9 cellular contexts compared by ENCODE assay signal in genomic region chr1:62337785-62338631, GRCh38. TPM values are rescaled to one million over a fixed set of nuclear protein-coding genes. Genes with fewer than 3 reads are reported as not detected.
DNase-seq lines count a peak whose midpoint lies in the region; ATAC-seq and TF ChIP-seq lines count a peak whose summit lies in the region.
"Had no signal": no experiment of that assay in that cellular context is flagged by ENCODE, and none has a peak within 500 bp of the region (broad histone marks: within the 10 kb centered on the region; RNA-seq: fewer than 3 reads in every experiment).

No MANE protein-coding gene starts in this region.

- H2AFZ ChIP-seq in Karpas-422 (ENCODE audit: low read length) = no peak overlapping the region

- no peak overlapping the region for H3K4me3 Mint-ChIP-seq in nephron progenitor cell

- H3K4me1 ChIP-seq in foreskin keratinocyte = no peaks in the 10 kb centered on the region
- H3K4me1 ChIP-seq in Karpas-422 (ENCODE audit: low read length) = no peaks in the 10 kb centered on the region

- H3K4me3 ChIP-seq in Karpas-422 (ENCODE audit: low read length) = no peak overlapping the region
- H3K4me3 ChIP-seq: thoracic aorta had no signal

- CTCF ChIA-PET in RWPE1 (lab: Yijun Ruan, JAX) = interaction anchor here (0.6 kb wide), 1 partner anchor 70 kb away, joined by 4 read pairs; no protein-coding TSS in a partner anchor

- ATAC-seq in foreskin keratinocyte (peak; percentile 71), GM19463 (IDR thresholded peaks at IDR 0.05; ENCODE audit: unreplicated experiment) (no peak)

- H3K4me2 ChIP-seq in Karpas-422 (ENCODE audit: low read depth, low read length, poor library complexity, severe bottlenecking) = no peak overlapping the region

- no peaks in the 10 kb centered on the region for H3K9me3 ChIP-seq in Karpas-422 (ENCODE audit: low read length)
- H3K9me3 ChIP-seq: thoracic aorta had no signal

- peaks cover 52% of the 10 kb centered on the region for H3K4me1 Mint-ChIP-seq in nephron progenitor cell

- DNase-seq in AG08395 (ENCODE audit: low spot score) (peak; percentile 14), RWPE1 (ENCODE audit: low spot score) (no peak), foreskin keratinocyte (no peak), nephron progenitor cell (peak; percentile 27), Karpas-422 (no peak), NCI-H774 (lab: John Stamatoyannopoulos, UW) (no peak), dedifferentiated amniotic fluid mesenchymal stem cell (ENCODE audit: extremely low spot score) (no peak)

- POLR2A ChIA-PET in RWPE1 (lab: Yijun Ruan, JAX; ENCODE audit: low non-redundant PET) = no interaction called here

- no peaks in the 10 kb centered on the region for H3K9me3 Mint-ChIP-seq in nephron progenitor cell

- no peaks in the 10 kb centered on the region for H4K20me1 ChIP-seq in Karpas-422 (ENCODE audit: insufficient read depth, low read depth, low read length)

- peak overlapping the region; percentile 84 for H3K27ac Mint-ChIP-seq in nephron progenitor cell

- no peaks in the 10 kb centered on the region for H3K27me3 ChIP-seq in foreskin keratinocyte
- H3K27me3 ChIP-seq in Karpas-422 (ENCODE audit: low read length) = no peaks in the 10 kb centered on the region

- no peaks in the 10 kb centered on the region for H3K79me2 ChIP-seq in Karpas-422 (ENCODE audit: low read length)

- H3K27me3 Mint-ChIP-seq in nephron progenitor cell (ENCODE audit: low read depth, poor library complexity) = peaks cover 15% of the 10 kb centered on the region

- H3K9me2 ChIP-seq in Karpas-422 (replicated peaks; ENCODE audit: insufficient read depth, low read length) = no peaks in the 10 kb centered on the region

- H3K9ac ChIP-seq in Karpas-422 (ENCODE audit: low read length) = no peak overlapping the region

- peak overlapping the region; percentile 61 for H3K27ac ChIP-seq in RWPE1
- no peak overlapping the region for H3K27ac ChIP-seq in foreskin keratinocyte
- no peak overlapping the region for H3K27ac ChIP-seq in Karpas-422 (ENCODE audit: low read length)
- H3K27ac ChIP-seq: thoracic aorta had no signal

- TF ChIP-seq CTCF in RWPE1 (conservative IDR thresholded peaks at IDR 0.05; ENCODE audit: low read depth) (no peak), foreskin keratinocyte (conservative IDR thresholded peaks at IDR 0.05) (no peak), nephron progenitor cell (IDR thresholded peaks at IDR 0.05) (no peak)

- no peaks in the 10 kb centered on the region for H3K36me3 Mint-ChIP-seq in nephron progenitor cell (ENCODE audit: low read depth)

- no peaks in the 10 kb centered on the region for H3K36me3 ChIP-seq in Karpas-422 (ENCODE audit: insufficient read depth, low read length)
- H3K36me3 ChIP-seq: thoracic aorta had no signal

RNA-seq across cellular contexts. Expression of gene KANK4, which starts 18.8 kb away (rescaled TPM):
- total RNA-seq in foreskin keratinocyte = under 0.01 and 0.20 TPM in 2 replicates
- polyA plus RNA-seq in foreskin keratinocyte = 0.03 TPM in 1 of 2 replicates, not detected in the other
- 0.11 and 0.60 TPM in 2 replicates for total RNA-seq in Karpas-422 (2014; rRNA removed; shearing (Covaris generic); ENCODE audit: low replicate concordance)

Comparison
In these comparisons a context has a peak if more than half of its experiments do, and no peak if none do; other contexts are left out.
1. DNase-seq: peak in AG08395 (single experiment) and nephron progenitor cell (single experiment); none in RWPE1 (single experiment), foreskin keratinocyte (0 of 2), Karpas-422 (single experiment), NCI-H774 (single experiment) and dedifferentiated amniotic fluid mesenchymal stem cell (single experiment).